Comparison of ENCODE assay signal across 1 cellular context in the genomic region with DNA sequence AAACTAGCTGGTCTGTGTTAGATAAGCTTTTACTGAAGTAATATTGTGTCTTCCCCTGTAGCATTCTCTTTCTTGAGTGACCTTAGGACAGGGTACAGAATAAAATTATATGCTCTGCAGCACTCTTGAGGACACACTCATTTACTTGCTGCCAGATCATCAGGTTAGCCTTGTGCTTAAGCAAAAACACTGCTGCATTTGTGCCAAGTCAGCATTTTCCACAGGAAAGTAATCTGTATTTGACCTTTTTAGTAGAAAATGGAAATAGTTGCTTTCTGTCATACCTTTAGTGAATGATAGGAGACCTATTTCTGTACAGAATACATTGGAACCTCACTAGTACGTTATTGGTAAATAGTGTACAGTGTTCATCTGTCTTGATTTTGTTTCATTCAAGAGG.
A peak's percentile ranks its signal among the peaks of the same experiment; 100 is the strongest.
TF ChIP-seq lines count a peak whose summit lies in the region.

No MANE protein-coding gene starts in this region.

TF ChIP-seq in H1, 55 proteins besides CTCF, POLR2A, EP300 and RAD21:
- TF ChIP-seq KDM4A (IDR thresholded peaks at IDR 0.05; ENCODE audit: low read depth, low read length, severe bottlenecking) (no peak), MAFK (IDR thresholded peaks at IDR 0.05; ENCODE audit: low read depth, low read length) (peak; percentile 99)
TF ChIP-seq in H1: peak in this region for 1.
